Comparison of ENCODE assay signal across 8 cellular contexts in genomic region chr4:184536070-184536880, GRCh38.
DNase-seq lines count a peak whose midpoint lies in the region; ATAC-seq and TF ChIP-seq lines count a peak whose summit lies in the region.

No MANE protein-coding gene starts in this region.

- no peaks in the 10 kb centered on the region for H3K27me3 ChIP-seq in gastrocnemius medialis

- H3K4me1 ChIP-seq in gastrocnemius medialis: peaks cover 0 to 13% of the 10 kb centered on the region in 2 donors

- ATAC-seq in gastrocnemius medialis: no peak
- ATAC-seq in GM19397 (IDR thresholded peaks at IDR 0.05; ENCODE audit: unreplicated experiment): no peak
- ATAC-seq in GM19395 (IDR thresholded peaks at IDR 0.05; ENCODE audit: unreplicated experiment): no peak

- TF ChIP-seq POLR2A in gastrocnemius medialis (IDR thresholded peaks at IDR 0.05): no peak

- H3K4me3 ChIP-seq in SK-N-MC: peak overlapping the region; percentile 83
- H3K4me3 ChIP-seq in fibroblast of mammary gland (ENCODE audit: control insufficient read depth, low read depth, low read length): peak overlapping the region; percentile 93
- H3K4me3 ChIP-seq in gastrocnemius medialis: peak overlapping the region; percentile 67 to 89 (median 81)

- DNase-seq in SK-N-MC (ENCODE audit: low read depth, low spot score): no peak
- DNase-seq in fibroblast of mammary gland (ENCODE audit: low read depth): no peak
- no peak for DNase-seq in gastrocnemius medialis
- no peak for DNase-seq in NCI-H2171 treated with DMSO at 0.1 percent for 48 hours (lab: John Stamatoyannopoulos, UW)
- no peak for DNase-seq in amniotic stem cell (lab: John Stamatoyannopoulos, UW)

- H3K36me3 ChIP-seq in SK-N-MC (ENCODE audit: insufficient read depth, low read length): no peaks in the 10 kb centered on the region
- no peaks in the 10 kb centered on the region for H3K36me3 ChIP-seq in gastrocnemius medialis

- intact Hi-C loops in gastrocnemius medialis (cut with DNase I; ENCODE audit: low total_unique reads): loop anchor here (1.0 to 5.0 kb wide), 5 partner anchors 113 to 667 kb away; partner anchors contain the start of genes CASP3, CFAP97 and PRIMPOL

- TF ChIP-seq CTCF in GM12872 (IDR thresholded peaks at IDR 0.05; ENCODE audit: insufficient read depth, low read depth, low read length) (0 out of 3 replicates have a peak, but pooled peaks have one; percentile 3), fibroblast of mammary gland (conservative IDR thresholded peaks at IDR 0.05; ENCODE audit: control insufficient read depth, insufficient read depth, low read depth, low read length) (no peak), gastrocnemius medialis (IDR thresholded peaks at IDR 0.05 in 4 of 5, conservative IDR thresholded peaks at IDR 0.05 in 1 of 5) (no peak)

- H3K9me3 ChIP-seq in SK-N-MC (ENCODE audit: low read depth, low read length): no peaks in the 10 kb centered on the region
- no peaks in the 10 kb centered on the region for H3K9me3 ChIP-seq in gastrocnemius medialis

- H3K27ac ChIP-seq in SK-N-MC: no peak overlapping the region
- H3K27ac ChIP-seq in gastrocnemius medialis: peak overlapping the region; percentile 90 to 97 (median 92)

- in situ Hi-C loops in gastrocnemius medialis (cut with MboI; ENCODE audit: low sequenced_read_pairs in 4 of 4): loop anchor here (5.0 to 10.0 kb wide), 4 partner anchors 51 to 251 kb away; partner anchors contain the start of gene IRF2 (in 1 of the 4)

- peak overlapping the region; percentile 86 for H3K9ac ChIP-seq in SK-N-MC (ENCODE audit: insufficient read length)
